In the genomic region with DNA sequence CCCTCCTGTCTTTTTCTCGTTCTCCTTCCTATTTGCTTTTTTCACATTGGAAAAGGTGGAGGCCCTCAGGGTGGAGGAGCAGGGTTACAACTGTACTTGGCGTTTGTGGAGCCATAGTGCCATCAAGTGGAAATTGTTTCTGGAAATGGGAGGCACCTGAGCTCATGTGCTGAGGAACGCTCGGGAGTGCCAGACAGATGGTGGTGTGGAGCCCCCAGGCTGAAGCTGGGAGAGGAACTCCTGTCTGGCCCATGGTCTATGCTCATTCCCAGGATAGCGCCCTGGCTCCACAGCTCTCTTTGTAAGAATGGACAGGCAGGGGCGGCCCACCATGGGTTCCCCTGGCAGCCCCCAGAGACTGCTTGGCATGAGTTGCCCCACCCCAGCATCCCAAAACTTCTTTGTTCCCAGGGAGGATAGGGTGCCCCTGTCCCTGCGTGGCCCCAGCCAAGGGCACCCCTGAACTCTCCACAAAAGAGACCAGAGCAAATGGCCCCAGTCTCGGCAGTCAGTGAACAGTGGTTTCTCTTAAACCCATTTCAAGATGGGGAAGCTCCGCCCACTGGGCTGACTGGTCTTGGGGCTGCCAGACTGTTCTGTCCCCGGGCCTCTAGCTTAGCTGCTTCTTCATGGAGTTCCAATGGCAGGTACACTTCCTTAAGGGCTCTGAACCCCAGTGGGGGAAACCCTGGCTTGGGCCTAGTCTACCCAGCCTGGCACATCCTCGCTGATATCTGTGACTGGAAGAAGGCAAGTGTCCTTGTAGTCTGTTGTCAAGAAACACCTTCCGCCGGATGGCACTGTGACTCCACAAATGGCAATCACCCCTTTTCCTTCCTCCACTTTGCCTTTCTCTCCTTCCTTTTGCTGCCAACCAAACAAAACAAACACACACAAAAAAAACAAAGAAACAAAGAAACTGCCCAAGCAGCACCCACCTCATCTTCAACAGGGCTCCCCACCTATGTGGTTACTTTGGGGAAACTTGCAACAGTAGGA, we compare ENCODE assay signal across 1 cellular context.
TF ChIP-seq lines count a peak whose summit lies in the region.

No MANE protein-coding gene starts in this region.

TF ChIP-seq in HepG2, 621 proteins besides CTCF, POLR2A, EP300 and RAD21:
- TF ChIP-seq CREB1 (IDR thresholded peaks at IDR 0.05) (no peak), CREB1 (CRISPR knock-in tag; IDR thresholded peaks at IDR 0.05) (peak; percentile 26; the same call in 1 of the 2 replicates)
- TF ChIP-seq, protein P1, sequence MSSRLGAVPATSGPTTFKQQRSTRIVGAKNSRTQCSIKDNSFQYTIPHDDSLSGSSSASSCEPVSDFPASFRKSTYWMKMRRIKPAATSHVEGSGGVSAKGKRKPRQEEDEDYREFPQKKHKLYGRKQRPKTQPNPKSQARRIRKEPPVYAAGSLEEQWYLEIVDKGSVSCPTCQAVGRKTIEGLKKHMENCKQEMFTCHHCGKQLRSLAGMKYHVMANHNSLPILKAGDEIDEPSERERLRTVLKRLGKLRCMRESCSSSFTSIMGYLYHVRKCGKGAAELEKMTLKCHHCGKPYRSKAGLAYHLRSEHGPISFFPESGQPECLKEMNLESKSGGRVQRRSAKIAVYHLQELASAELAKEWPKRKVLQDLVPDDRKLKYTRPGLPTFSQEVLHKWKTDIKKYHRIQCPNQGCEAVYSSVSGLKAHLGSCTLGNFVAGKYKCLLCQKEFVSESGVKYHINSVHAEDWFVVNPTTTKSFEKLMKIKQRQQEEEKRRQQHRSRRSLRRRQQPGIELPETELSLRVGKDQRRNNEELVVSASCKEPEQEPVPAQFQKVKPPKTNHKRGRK (CRISPR knock-in tag; IDR thresholded peaks at IDR 0.05), result no peak
